Comparison of ENCODE assay signal across 35 cellular contexts in genomic region chr10:65128277-65128676, GRCh38.
"Had no signal": no experiment of that assay in that cellular context is flagged by ENCODE, and none has a peak within 500 bp of the region (broad histone marks: within the 10 kb centered on the region; RNA-seq: fewer than 3 reads in every experiment).

No MANE protein-coding gene starts in this region.

- H3K36me3 ChIP-seq: ascending aorta, cardiac muscle cell had no signal

- H3K27ac Mint-ChIP-seq: activated B cell treated with CpG ODN at 0.5 μM for 24 hours; activated CD4-positive, alpha-beta memory T cell treated with anti-CD3 and anti-CD28 coated beads for 36 hours; activated CD4-positive, alpha-beta T cell treated with anti-CD3 and anti-CD28 coated beads, Interleukin-2, amount 10 ng/mL, durations not matched to agents 24 days and 14 days; activated CD8-positive, alpha-beta T cell treated with anti-CD3 and anti-CD28 coated beads for 36 hours; activated naive CD4-positive, alpha-beta T cell treated with anti-CD3 and anti-CD28 coated beads, Interleukin-2, amount 10 ng/mL, durations not matched to agents 7 days and 5 days; activated naive CD4-positive, alpha-beta T cell treated with anti-CD3 and anti-CD28 coated beads, Interleukin-2, amount 50 U/mL, for 24 hours; activated naive CD8-positive, alpha-beta T cell; activated naive CD8-positive, alpha-beta T cell treated with anti-CD3 and anti-CD28 coated beads, Interleukin-2, amount 10 ng/mL, durations not matched to agents 7 days and 5 days; activated naive CD8-positive, alpha-beta T cell treated with anti-CD3 and anti-CD28 coated beads, Interleukin-2, amount 50 U/mL, for 24 hours; activated T-cell treated with anti-CD3 and anti-CD28 coated beads, Interleukin-2, amount 50 U/mL, for 24 hours; activated T-helper 2 cell treated with anti-CD3 and anti-CD28 coated beads, Interferon-gamma antibody, Interleukin-2, Interleukin-4, amounts not matched to agents 10 μg/mL and 5 μg/mL and 100 μg/mL, durations not matched to agents 14 hours and 24 hours and 36 hours; brain; T-helper 1 cell treated with Interleukin-12 subunit alpha and Interleukin-12 subunit beta and Interleukin-4 antibody, amounts not matched to agents 30 μg/mL and 1 μg/mL, for 36 hours; T-helper 2 cell treated with Interferon-gamma antibody and Interleukin-4, amounts not matched to agents 5 μg/mL and 100 μg/mL, for 36 hours had no signal

- H3K27me3 ChIP-seq: ascending aorta, cardiac muscle cell had no signal

- H3K36me3 Mint-ChIP-seq: activated CD4-positive, alpha-beta memory T cell treated with anti-CD3 and anti-CD28 coated beads for 36 hours; activated naive CD4-positive, alpha-beta T cell treated with anti-CD3 and anti-CD28 coated beads, Interleukin-2, amount 10 ng/mL, durations not matched to agents 7 days and 5 days; activated naive CD4-positive, alpha-beta T cell treated with anti-CD3 and anti-CD28 coated beads, Interleukin-2, amount 50 U/mL, for 24 hours; activated naive CD8-positive, alpha-beta T cell; activated naive CD8-positive, alpha-beta T cell treated with anti-CD3 and anti-CD28 coated beads, Interleukin-2, amount 10 ng/mL, durations not matched to agents 7 days and 5 days; brain had no signal

- H3K4me1 ChIP-seq: ascending aorta had no signal

- H3K9me3 ChIP-seq: ascending aorta had no signal

- ATAC-seq: activated CD8-positive, alpha-beta T cell treated with anti-CD3 and anti-CD28 coated beads for 36 hours; activated naive CD8-positive, alpha-beta T cell treated with anti-CD3 and anti-CD28 coated beads, Interleukin-2, amount 50 U/mL, for 24 hours had no signal

- DNase-seq: activated B cell treated with CpG ODN at 0.5 μM for 24 hours; activated CD4-positive, alpha-beta memory T cell treated with anti-CD3 and anti-CD28 coated beads for 36 hours; activated CD4-positive, alpha-beta T cell treated with anti-CD3 and anti-CD28 coated beads for 4 hours; activated CD4-positive, alpha-beta T cell treated with anti-CD3 and anti-CD28 coated beads, Interleukin-2, amount 10 ng/mL, durations not matched to agents 24 days and 14 days; activated CD4-positive, alpha-beta T cell treated with anti-CD3 and anti-CD28 coated beads, Interleukin-2, amount 50 U/mL, for 1 hour; activated CD4-positive, alpha-beta T cell treated with anti-CD3 and anti-CD28 coated beads, Interleukin-2, amount 50 U/mL, for 4 hours; activated CD4-positive, CD25-positive, alpha-beta regulatory T cell treated with anti-CD3 and anti-CD28 coated beads, Interleukin-2, amount 50 U/mL, for 72 hours; activated CD8-positive, alpha-beta memory T cell treated with anti-CD3 and anti-CD28 coated beads, Interleukin-2, amount 50 U/mL, for 4 hours; activated CD8-positive, alpha-beta T cell treated with anti-CD3 and anti-CD28 coated beads for 36 hours; activated effector memory CD4-positive, alpha-beta T cell treated with Interleukin-2 at 50 U/mL for 16 hours; activated gamma-delta T cell; activated naive CD4-positive, alpha-beta T cell treated with anti-CD3 and anti-CD28 coated beads, Interleukin-2, amount 10 ng/mL, durations not matched to agents 7 days and 5 days; activated naive CD4-positive, alpha-beta T cell treated with Interleukin-2 at 50 U/mL for 16 hours; activated naive CD8-positive, alpha-beta T cell treated with anti-CD3 and anti-CD28 coated beads, Interleukin-2, amount 10 ng/mL, durations not matched to agents 7 days and 5 days; activated naive CD8-positive, alpha-beta T cell treated with anti-CD3 and anti-CD28 coated beads, Interleukin-2, amount 50 U/mL, for 24 hours; activated T-cell treated with anti-CD3 and anti-CD28 coated beads, Interleukin-2, amount 50 U/mL, for 24 hours; activated T-cell treated with anti-CD3 and anti-CD28 coated beads, Interleukin-2, amount 50 U/mL, for 48 hours; amygdala; anterior cingulate cortex; caudate nucleus; cerebellar nuclear complex; T-helper 1 cell; T-helper 2 cell; T-helper 9 cell had no signal

- H3K9me3 Mint-ChIP-seq: activated B cell treated with CpG ODN at 0.5 μM for 24 hours; activated naive CD4-positive, alpha-beta T cell treated with anti-CD3 and anti-CD28 coated beads, Interleukin-2, amount 10 ng/mL, durations not matched to agents 7 days and 5 days; activated naive CD4-positive, alpha-beta T cell treated with anti-CD3 and anti-CD28 coated beads, Interleukin-2, amount 50 U/mL, for 24 hours; brain; T-helper 1 cell treated with Interleukin-12 subunit alpha and Interleukin-12 subunit beta and Interleukin-4 antibody, amounts not matched to agents 30 μg/mL and 1 μg/mL, for 36 hours had no signal

- H3K4me3 Mint-ChIP-seq: activated B cell treated with CpG ODN at 0.5 μM for 24 hours; activated CD4-positive, alpha-beta memory T cell treated with anti-CD3 and anti-CD28 coated beads for 36 hours; activated CD4-positive, alpha-beta T cell treated with anti-CD3 and anti-CD28 coated beads, Interleukin-2, amount 10 ng/mL, durations not matched to agents 24 days and 14 days; activated CD8-positive, alpha-beta T cell treated with anti-CD3 and anti-CD28 coated beads for 36 hours; activated naive CD4-positive, alpha-beta T cell treated with anti-CD3 and anti-CD28 coated beads, Interleukin-2, amount 10 ng/mL, durations not matched to agents 7 days and 5 days; activated naive CD4-positive, alpha-beta T cell treated with anti-CD3 and anti-CD28 coated beads, Interleukin-2, amount 50 U/mL, for 24 hours; activated naive CD8-positive, alpha-beta T cell; activated naive CD8-positive, alpha-beta T cell treated with anti-CD3 and anti-CD28 coated beads, Interleukin-2, amount 10 ng/mL, durations not matched to agents 7 days and 5 days; activated naive CD8-positive, alpha-beta T cell treated with anti-CD3 and anti-CD28 coated beads, Interleukin-2, amount 50 U/mL, for 24 hours; activated T-cell treated with anti-CD3 and anti-CD28 coated beads, Interleukin-2, amount 50 U/mL, for 24 hours; brain; central memory CD8-positive, alpha-beta T cell; T-helper 1 cell treated with Interleukin-12 subunit alpha and Interleukin-12 subunit beta and Interleukin-4 antibody, amounts not matched to agents 30 μg/mL and 1 μg/mL, for 36 hours; T-helper 2 cell treated with Interferon-gamma antibody and Interleukin-4, amounts not matched to agents 5 μg/mL and 100 μg/mL, for 36 hours had no signal

- H3K27me3 Mint-ChIP-seq: activated B cell treated with CpG ODN at 0.5 μM for 24 hours; activated CD4-positive, alpha-beta memory T cell treated with anti-CD3 and anti-CD28 coated beads for 36 hours; activated CD4-positive, alpha-beta T cell treated with anti-CD3 and anti-CD28 coated beads, Interleukin-2, amount 10 ng/mL, durations not matched to agents 24 days and 14 days; activated CD8-positive, alpha-beta T cell treated with anti-CD3 and anti-CD28 coated beads for 36 hours; activated naive CD4-positive, alpha-beta T cell treated with anti-CD3 and anti-CD28 coated beads, Interleukin-2, amount 10 ng/mL, durations not matched to agents 7 days and 5 days; activated naive CD4-positive, alpha-beta T cell treated with anti-CD3 and anti-CD28 coated beads, Interleukin-2, amount 50 U/mL, for 24 hours; activated naive CD8-positive, alpha-beta T cell; activated naive CD8-positive, alpha-beta T cell treated with anti-CD3 and anti-CD28 coated beads, Interleukin-2, amount 10 ng/mL, durations not matched to agents 7 days and 5 days; activated naive CD8-positive, alpha-beta T cell treated with anti-CD3 and anti-CD28 coated beads, Interleukin-2, amount 50 U/mL, for 24 hours; activated T-cell treated with anti-CD3 and anti-CD28 coated beads, Interleukin-2, amount 50 U/mL, for 24 hours; brain; central memory CD8-positive, alpha-beta T cell had no signal

- FAIRE-seq: bronchial epithelial cell had no signal

- H3K4me3 ChIP-seq: ascending aorta, cardiac muscle cell had no signal

- H3K27ac ChIP-seq: ascending aorta, cardiac muscle cell, VCaP had no signal

- H3K4me1 Mint-ChIP-seq: activated B cell treated with CpG ODN at 0.5 μM for 24 hours; activated CD4-positive, alpha-beta T cell treated with anti-CD3 and anti-CD28 coated beads, Interleukin-2, amount 10 ng/mL, durations not matched to agents 24 days and 14 days; activated naive CD4-positive, alpha-beta T cell treated with anti-CD3 and anti-CD28 coated beads, Interleukin-2, amount 10 ng/mL, durations not matched to agents 7 days and 5 days; activated naive CD4-positive, alpha-beta T cell treated with anti-CD3 and anti-CD28 coated beads, Interleukin-2, amount 50 U/mL, for 24 hours; activated naive CD8-positive, alpha-beta T cell treated with anti-CD3 and anti-CD28 coated beads, Interleukin-2, amount 10 ng/mL, durations not matched to agents 7 days and 5 days; activated naive CD8-positive, alpha-beta T cell treated with anti-CD3 and anti-CD28 coated beads, Interleukin-2, amount 50 U/mL, for 24 hours; brain; central memory CD8-positive, alpha-beta T cell had no signal
